In the genomic region with DNA sequence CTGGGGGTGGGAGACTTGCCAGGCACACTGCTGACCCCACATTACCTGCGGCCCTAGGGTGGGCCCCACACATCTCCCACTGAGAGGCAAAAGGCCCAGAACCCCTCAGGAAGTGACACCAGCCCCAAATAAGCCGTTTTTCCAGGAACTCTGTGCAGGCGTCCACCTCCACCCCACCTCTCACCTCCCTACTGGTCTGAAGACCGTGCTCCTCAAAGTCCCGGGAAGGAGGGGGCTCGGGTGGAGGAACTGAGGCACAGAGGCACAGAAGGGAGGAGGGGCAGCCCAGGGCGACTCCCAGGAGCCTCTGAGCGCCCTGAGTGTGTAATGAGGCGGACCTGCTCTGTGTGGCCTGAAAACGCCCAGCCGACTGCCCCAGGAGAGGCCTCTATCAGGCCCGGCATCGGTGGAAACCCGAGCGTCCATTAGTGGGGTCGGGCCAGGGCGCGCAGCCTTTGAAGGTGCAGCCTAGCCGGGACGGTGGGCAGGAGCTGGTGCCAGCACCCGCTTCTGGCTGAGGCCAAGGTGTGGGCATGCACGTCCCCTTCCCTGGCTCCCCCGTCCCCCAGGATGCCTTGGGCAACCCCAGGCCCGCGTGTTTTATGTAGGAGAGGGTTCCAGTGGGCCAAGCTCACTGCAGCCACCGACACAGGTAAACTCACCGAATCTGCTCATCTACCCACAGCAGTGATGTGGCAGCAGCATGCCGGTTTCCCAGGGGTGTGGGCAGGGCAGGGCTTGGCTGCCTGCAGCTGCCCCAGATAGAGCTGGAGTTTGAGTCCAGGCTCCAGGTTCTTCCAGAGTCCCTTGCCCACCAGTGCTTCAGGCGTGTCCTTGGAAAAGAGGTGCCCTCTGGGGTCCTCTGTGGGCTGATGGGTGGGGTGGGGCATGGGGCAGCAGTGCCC, we compare ENCODE assay signal across 30 cellular contexts. TPM values are rescaled to one million over a fixed set of nuclear protein-coding genes. Genes with fewer than 3 reads are reported as not detected.
"Had no signal": no experiment of that assay in that cellular context is flagged by ENCODE, and none has a peak within 500 bp of the region (broad histone marks: within the 10 kb centered on the region; RNA-seq: fewer than 3 reads in every experiment).

No MANE protein-coding gene starts in this region.

- H2AFZ ChIP-seq: hepatocyte, neural progenitor cell, parathyroid adenoma had no signal

- H3K9me3 Mint-ChIP-seq: dendritic cell treated with granulocyte-macrophage colony-stimulating factor and Interleukin-4, amounts not matched to agents 40 ng/mL and 50 ng/mL, for 4 days; natural killer cell treated with Interleukin-12 subunit alpha and Interleukin-12 subunit beta and Interleukin-15 and Interleukin-18, amount 100 ng/mL, for 72 hours; neural progenitor cell; stimulated activated memory B cell treated with anti-CD40 and anti-IgM and Interleukin-4, amounts not matched to agents 10 μg/mL and 1 μg/mL and 100 μg/mL, for 72 hours; stimulated activated naive CD8-positive, alpha-beta T cell treated with anti-CD3 and anti-CD28 coated beads, Interleukin-15, Interleukin-2, amounts not matched to agents 100 ng/mL and 50 ng/mL, for 24 hours had no signal

- H3K4me1 Mint-ChIP-seq: stimulated activated memory B cell treated with anti-CD40 and anti-IgM and Interleukin-4, amounts not matched to agents 10 μg/mL and 1 μg/mL and 100 μg/mL, for 72 hours had no signal

- H3K4me2 ChIP-seq: hepatocyte, neural progenitor cell had no signal

- H3K4me3 ChIP-seq: hepatocyte, lung, neural progenitor cell, psoas muscle, spleen, tibial artery, upper lobe of right lung had no signal

- FAIRE-seq: colon, endothelial cell of umbilical vein, kidney had no signal

- H3K36me3 Mint-ChIP-seq: natural killer cell treated with Interleukin-12 subunit alpha and Interleukin-12 subunit beta and Interleukin-15 and Interleukin-18, amount 100 ng/mL, for 72 hours had no signal

- H3K27ac Mint-ChIP-seq: dendritic cell treated with granulocyte-macrophage colony-stimulating factor and Interleukin-4, amounts not matched to agents 40 ng/mL and 50 ng/mL, for 4 days; stimulated activated memory B cell treated with anti-CD40 and anti-IgM and Interleukin-4, amounts not matched to agents 10 μg/mL and 1 μg/mL and 100 μg/mL, for 72 hours; stimulated activated naive CD8-positive, alpha-beta T cell treated with anti-CD3 and anti-CD28 coated beads, Interleukin-15, Interleukin-2, amounts not matched to agents 100 ng/mL and 50 ng/mL, for 24 hours had no signal

- H3K27me3 Mint-ChIP-seq: dendritic cell treated with granulocyte-macrophage colony-stimulating factor and Interleukin-4, amounts not matched to agents 40 ng/mL and 50 ng/mL, for 4 days; natural killer cell treated with Interleukin-12 subunit alpha and Interleukin-12 subunit beta and Interleukin-15 and Interleukin-18, amount 100 ng/mL, for 72 hours; stimulated activated memory B cell treated with anti-CD40 and anti-IgM and Interleukin-4, amounts not matched to agents 10 μg/mL and 1 μg/mL and 100 μg/mL, for 72 hours; stimulated activated naive CD8-positive, alpha-beta T cell treated with anti-CD3 and anti-CD28 coated beads, Interleukin-15, Interleukin-2, amounts not matched to agents 100 ng/mL and 50 ng/mL, for 24 hours had no signal

- H3K79me2 ChIP-seq: hepatocyte, parathyroid adenoma had no signal

- H3K27ac ChIP-seq: hepatocyte, neural progenitor cell, parathyroid adenoma, psoas muscle, spleen, tibial artery, upper lobe of right lung had no signal

- H3K4me1 ChIP-seq: parathyroid adenoma, psoas muscle, tibial artery, upper lobe of right lung had no signal

- H3K4me3 Mint-ChIP-seq: dendritic cell treated with granulocyte-macrophage colony-stimulating factor and Interleukin-4, amounts not matched to agents 40 ng/mL and 50 ng/mL, for 4 days; natural killer cell treated with Interleukin-12 subunit alpha and Interleukin-12 subunit beta and Interleukin-15 and Interleukin-18, amount 100 ng/mL, for 72 hours; stimulated activated memory B cell treated with anti-CD40 and anti-IgM and Interleukin-4, amounts not matched to agents 10 μg/mL and 1 μg/mL and 100 μg/mL, for 72 hours; stimulated activated naive CD8-positive, alpha-beta T cell treated with anti-CD3 and anti-CD28 coated beads, Interleukin-15, Interleukin-2, amounts not matched to agents 100 ng/mL and 50 ng/mL, for 24 hours had no signal

- ATAC-seq: left cardiac atrium; left ventricle myocardium superior; natural killer cell treated with Interleukin-12 subunit alpha and Interleukin-12 subunit beta and Interleukin-15 and Interleukin-18, amount 100 ng/mL, for 72 hours; psoas muscle; sciatic nerve; stimulated activated memory B cell treated with anti-CD40 and anti-IgM and Interleukin-4, amounts not matched to agents 10 μg/mL and 1 μg/mL and 100 μg/mL, for 72 hours; upper lobe of right lung had no signal

- H3K9ac ChIP-seq: neural progenitor cell, parathyroid adenoma had no signal

- H3K9me3 ChIP-seq: psoas muscle, spleen, tibial artery, upper lobe of right lung had no signal

- DNase-seq: foreskin melanocyte; head of caudate nucleus; kidney; left cardiac atrium; left ventricle myocardium superior; mesenchymal stem cell; midbrain; occipital lobe; psoas muscle; retina; spleen; stimulated activated CD4-positive, alpha-beta T cell treated with anti-CD3 and anti-CD28 coated beads, Interleukin-15, amount 100 ng/mL, for 24 hours; stimulated activated CD4-positive, alpha-beta T cell treated with anti-CD3 and anti-CD28 coated beads, Interleukin-1b, Interleukin-23, amount 100 ng/mL, for 48 hours; stimulated activated CD4-positive, alpha-beta T cell treated with anti-CD3 and anti-CD28 coated beads, Interleukin-4, amount 100 ng/mL, for 24 hours; tibial artery; upper lobe of right lung had no signal

- H3K27me3 ChIP-seq: hepatocyte, neural progenitor cell, spleen, tibial artery, upper lobe of right lung had no signal

- H3K36me3 ChIP-seq: neural progenitor cell, upper lobe of right lung had no signal

RNA-seq across cellular contexts. Expression of gene DNAJB8, which starts 55.8 kb away (rescaled TPM):
- total RNA-seq: endothelial cell of umbilical vein; hepatocyte; kidney; left cardiac atrium; left ventricle myocardium superior; lung; natural killer cell treated with Interleukin-12 subunit alpha and Interleukin-12 subunit beta and Interleukin-15 and Interleukin-18, amount 100 ng/mL, for 72 hours; occipital lobe; psoas muscle; sciatic nerve; skeletal muscle tissue; spleen; temporal lobe; upper lobe of right lung had no signal
- polyA plus RNA-seq: endothelial cell of umbilical vein, esophagus, hepatocyte, lung, psoas muscle, spleen had no signal
